1 cellular context compared by ENCODE assay signal in genomic region chr13:113150545-113151365, GRCh38.
TF ChIP-seq lines count a peak whose summit lies in the region.

No MANE protein-coding gene starts in this region.

TF ChIP-seq in HepG2, 621 proteins besides CTCF, POLR2A, EP300 and RAD21 (continued from another document and continues in another):
- TF ChIP-seq IRF1 (CRISPR knock-in tag; IDR thresholded peaks at IDR 0.05; ENCODE audit: low read depth) (no peak), MYNN (CRISPR knock-in tag; IDR thresholded peaks at IDR 0.05; ENCODE audit: low read depth) (no peak), ZSCAN12 (CRISPR knock-in tag; IDR thresholded peaks at IDR 0.05) (0 out of 2 replicates have a peak, but pooled peaks have one; percentile 12), HOXA3 (CRISPR knock-in tag; IDR thresholded peaks at IDR 0.05) (no peak), ZNF800 (CRISPR knock-in tag; IDR thresholded peaks at IDR 0.05) (0 out of 2 replicates have a peak, but pooled peaks have one; percentile 18), ZZZ3 (CRISPR knock-in tag; IDR thresholded peaks at IDR 0.05; ENCODE audit: borderline replicate concordance) (no peak), TCF7 (IDR thresholded peaks at IDR 0.05; ENCODE audit: low read depth) (no peak), ZNF124 (CRISPR knock-in tag; IDR thresholded peaks at IDR 0.05) (no peak), GTF3A (CRISPR knock-in tag; conservative IDR thresholded peaks at IDR 0.05) (no peak), NCOR1 (IDR thresholded peaks at IDR 0.05; ENCODE audit: borderline replicate concordance, low read length) (no peak), NR2C2 (CRISPR knock-in tag; IDR thresholded peaks at IDR 0.05; ENCODE audit: borderline replicate concordance) (no peak; the same call in 1 of the 2 replicates), THAP7 (CRISPR knock-in tag; IDR thresholded peaks at IDR 0.05) (no peak), HHEX (CRISPR knock-in tag; IDR thresholded peaks at IDR 0.05) (no peak), UBTF (CRISPR knock-in tag; IDR thresholded peaks at IDR 0.05) (0 out of 2 replicates have a peak, but pooled peaks have one; percentile 34), ZNF558 (CRISPR knock-in tag; IDR thresholded peaks at IDR 0.05; ENCODE audit: borderline replicate concordance) (no peak), ZNF724P (CRISPR knock-in tag; IDR thresholded peaks at IDR 0.05; ENCODE audit: borderline replicate concordance) (no peak), SAFB2 (CRISPR knock-in tag; IDR thresholded peaks at IDR 0.05; ENCODE audit: borderline replicate concordance, low read depth) (no peak; the same call in 1 of the 2 replicates), ZNF382 (CRISPR knock-in tag; IDR thresholded peaks at IDR 0.05; ENCODE audit: borderline replicate concordance) (no peak), ZNF256 (CRISPR knock-in tag; conservative IDR thresholded peaks at IDR 0.05) (no peak), DPF2 (CRISPR knock-in tag; IDR thresholded peaks at IDR 0.05; ENCODE audit: borderline replicate concordance, low read depth) (no peak), TBL1XR1 (IDR thresholded peaks at IDR 0.05; ENCODE audit: borderline replicate concordance, low read length, partially characterized antibody) (no peak), THAP9 (CRISPR knock-in tag; IDR thresholded peaks at IDR 0.05; ENCODE audit: borderline replicate concordance) (no peak), RELA (CRISPR knock-in tag; IDR thresholded peaks at IDR 0.05) (no peak), ZKSCAN8 (CRISPR knock-in tag; IDR thresholded peaks at IDR 0.05; ENCODE audit: borderline replicate concordance) (no peak), KLF16 (CRISPR knock-in tag; IDR thresholded peaks at IDR 0.05) (no peak), ZNF776 (CRISPR knock-in tag; IDR thresholded peaks at IDR 0.05) (no peak), ZNF460 (CRISPR knock-in tag; IDR thresholded peaks at IDR 0.05; ENCODE audit: borderline replicate concordance) (no peak), TFE3 (CRISPR knock-in tag; IDR thresholded peaks at IDR 0.05) (no peak), ZBTB10 (CRISPR knock-in tag; IDR thresholded peaks at IDR 0.05; ENCODE audit: borderline replicate concordance) (peak; percentile 2; the same call in 1 of the 2 replicates), ELF3 (CRISPR knock-in tag; IDR thresholded peaks at IDR 0.05) (no peak), IRX3 (CRISPR knock-in tag; IDR thresholded peaks at IDR 0.05; ENCODE audit: borderline replicate concordance, low read depth) (no peak), ZNF768 (CRISPR knock-in tag; IDR thresholded peaks at IDR 0.05) (no peak), PLRG1 (conservative IDR thresholded peaks at IDR 0.05) (no peak), BCLAF1 (IDR thresholded peaks at IDR 0.05) (no peak), PRDM15 (CRISPR knock-in tag; IDR thresholded peaks at IDR 0.05) (peak; percentile 65; the same call in 1 of the 2 replicates)
